Comparison of ENCODE assay signal across 14 cellular contexts in the genomic region with DNA sequence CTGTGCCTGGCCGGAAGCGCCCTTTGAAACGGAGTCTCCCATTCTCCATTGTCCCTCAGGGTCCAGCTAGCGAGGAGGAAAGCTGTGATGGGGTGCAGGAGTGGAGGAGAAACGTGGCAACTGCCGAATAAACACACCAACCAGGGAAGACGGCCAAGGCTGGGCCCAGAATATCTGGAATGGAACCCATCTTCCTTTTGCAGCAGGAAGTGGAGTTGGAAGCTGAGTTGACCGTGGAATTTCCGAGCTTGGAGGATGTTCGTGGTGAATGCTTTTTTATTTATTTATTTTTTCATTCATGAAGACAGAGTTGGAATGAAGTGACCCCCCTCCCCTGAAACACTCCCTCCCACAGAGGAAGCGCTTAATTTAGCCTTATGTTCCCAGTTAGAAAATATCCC. TPM values are rescaled to one million over a fixed set of nuclear protein-coding genes. Genes with fewer than 3 reads are reported as not detected.
DNase-seq lines count a peak whose midpoint lies in the region; TF ChIP-seq lines count a peak whose summit lies in the region.
"Had no signal": no experiment of that assay in that cellular context is flagged by ENCODE, and none has a peak within 500 bp of the region (broad histone marks: within the 10 kb centered on the region; RNA-seq: fewer than 3 reads in every experiment).

No MANE protein-coding gene starts in this region.

- peak overlapping the region; percentile 96 for H2AK5ac ChIP-seq in mesenchymal stem cell (ENCODE audit: low read length, severe bottlenecking)

- H3K9me3 ChIP-seq in left ventricle myocardium inferior (replicated peaks) (no peaks in the 10 kb centered on the region), right atrium auricular region (no peaks in the 10 kb centered on the region), mesenchymal stem cell (ENCODE audit: control insufficient read depth, low read length) (no peaks in the 10 kb centered on the region)
- H3K9me3 ChIP-seq: Caco-2 had no signal

- peak overlapping the region in 1 of 2 experiments; percentile 32 for H3K23ac ChIP-seq in mesenchymal stem cell (ENCODE audit: low read length in 2 of 2)

- H4K8ac ChIP-seq in mesenchymal stem cell (ENCODE audit: low read length) = peak overlapping the region; percentile 47

- intact Hi-C loops in left ventricle myocardium inferior (cut with micrococcal nuclease) = no loop called here

- H3K4me3 ChIP-seq in left ventricle myocardium inferior (no peak overlapping the region), right atrium auricular region (no peak overlapping the region), cardiac fibroblast (replicated peaks in 1 of 2; ENCODE audit: low read depth in 2 of 2, low read length in 2 of 2) (no peak overlapping the region), mesenchymal stem cell (ENCODE audit: insufficient read depth in 1 of 2, low read depth in 1 of 2, low read length in 2 of 2) (no peak overlapping the region)

- H2AFZ ChIP-seq in mesenchymal stem cell (ENCODE audit: low read depth, low read length) = no peak overlapping the region

- TF ChIP-seq CTCF in left ventricle myocardium inferior (IDR thresholded peaks at IDR 0.05; ENCODE audit: borderline replicate concordance) (no peak), right atrium auricular region (IDR thresholded peaks at IDR 0.05) (no peak), cardiac fibroblast (IDR thresholded peaks at IDR 0.05; ENCODE audit: low read depth, low read length) (no peak)

- H3K27ac ChIP-seq in left ventricle myocardium inferior (replicated peaks) (peak overlapping the region; percentile 75), right atrium auricular region (no peak overlapping the region), mesenchymal stem cell (ENCODE audit: low read length, poor library complexity, severe bottlenecking) (no peak overlapping the region)

- 90% methylated on average over 9 of the region's 11 CpGs for WGBS in mesenchymal stem cell

- no peak overlapping the region for H3K14ac ChIP-seq in mesenchymal stem cell (ENCODE audit: low read length in 2 of 2)

- H3K4me1 ChIP-seq in left ventricle myocardium inferior (peaks cover 39% of the 10 kb centered on the region), right atrium auricular region (no peaks in the 10 kb centered on the region), mesenchymal stem cell (ENCODE audit: control insufficient read depth, insufficient read depth, low read depth, low read length) (peaks cover 6% of the 10 kb centered on the region)
- H3K4me1 ChIP-seq: Caco-2 had no signal

- no peak overlapping the region for H3K18ac ChIP-seq in mesenchymal stem cell (ENCODE audit: low read depth in 1 of 2, low read length in 2 of 2)

- DNase-seq in left ventricle myocardium inferior (no peak), right atrium auricular region (ENCODE audit: low spot score) (no peak), cardiac fibroblast (ENCODE audit: low read depth in 2 of 2) (peak; percentile 41 to 82), mesenchymal stem cell (no peak), DMS79 treated with DMSO at 0.1 percent for 48 hours (lab: John Stamatoyannopoulos, UW) (no peak), NCI-H446 treated with DMSO at 0.1 percent for 48 hours (lab: John Stamatoyannopoulos, UW) (no peak)
- no peak for DNase-seq in activated CD4-positive, alpha-beta T cell treated with anti-CD3 and anti-CD28 coated beads for 1 hour
- DNase-seq: Caco-2; HCEC 1CT; NCI-H146; NCI-H226; NCI-H69; NK-92 treated with Interleukin-12 subunit alpha and Interleukin-12 subunit beta, amount 100 ng/mL, for 24 hours; SIG-M5 had no signal

- no peak overlapping the region for H3K9ac ChIP-seq in mesenchymal stem cell (ENCODE audit: low read length)

- H3K27me3 ChIP-seq in left ventricle myocardium inferior (ENCODE audit: low read depth) = no peaks in the 10 kb centered on the region
- H3K27me3 ChIP-seq in right atrium auricular region = no peaks in the 10 kb centered on the region
- no peaks in the 10 kb centered on the region for H3K27me3 ChIP-seq in mesenchymal stem cell (ENCODE audit: control insufficient read depth in 1 of 2, insufficient read depth in 1 of 2, low read length in 2 of 2)

- peak overlapping the region in 1 of 2 experiments; percentile 54 for H2BK12ac ChIP-seq in mesenchymal stem cell (ENCODE audit: low read length in 2 of 2)

- H3K4me2 ChIP-seq in mesenchymal stem cell (ENCODE audit: low read length, poor library complexity, severe bottlenecking) = no peak overlapping the region

- H3K4ac ChIP-seq in mesenchymal stem cell (ENCODE audit: low read depth in 1 of 2, low read length in 2 of 2) = no peak overlapping the region

- H3K79me1 ChIP-seq in mesenchymal stem cell (replicated peaks; ENCODE audit: low read length, poor library complexity, severe bottlenecking) = no peaks in the 10 kb centered on the region

- no peak overlapping the region for H2BK5ac ChIP-seq in mesenchymal stem cell (ENCODE audit: low read depth, low read length, poor library complexity, severe bottlenecking)

- H4K91ac ChIP-seq in mesenchymal stem cell (ENCODE audit: low read length) = peak overlapping the region; percentile 44

- H3K36me3 ChIP-seq in left ventricle myocardium inferior (no peaks in the 10 kb centered on the region), right atrium auricular region (no peaks in the 10 kb centered on the region), mesenchymal stem cell (ENCODE audit: control insufficient read depth in 1 of 2, insufficient read depth in 2 of 2, low read depth in 1 of 2, low read length in 2 of 2) (no peaks in the 10 kb centered on the region)

- H2BK120ac ChIP-seq in mesenchymal stem cell (ENCODE audit: low read depth, low read length) = no peak overlapping the region

- no peak overlapping the region for H2BK15ac ChIP-seq in mesenchymal stem cell (ENCODE audit: low read depth, poor library complexity, severe bottlenecking)

RNA-seq across cellular contexts. Expression of gene SMOX, which starts 27.7 kb away (rescaled TPM):
- 2.5 TPM for total RNA-seq in left ventricle myocardium inferior
- 1 to 10 TPM; 5.2 to 6.6 TPM for total RNA-seq in right atrium auricular region
- 48.3 TPM for polyA plus RNA-seq in mesenchymal stem cell (2013, experiment 1 of 2)
- 50.0 TPM for polyA plus RNA-seq in mesenchymal stem cell (2013, experiment 2 of 2)

Comparison
In these comparisons a context has a peak if more than half of its experiments do, and no peak if none do; other contexts are left out.
1. DNase-seq: peak in cardiac fibroblast (2 of 2); none in left ventricle myocardium inferior (single experiment), right atrium auricular region (single experiment), mesenchymal stem cell (single experiment), activated CD4-positive, alpha-beta T cell treated with anti-CD3 and anti-CD28 coated beads for 1 hour (single experiment), DMS79 treated with DMSO at 0.1 percent for 48 hours (single experiment) and NCI-H446 treated with DMSO at 0.1 percent for 48 hours (single experiment).